Comparison of ENCODE assay signal across 8 cellular contexts in genomic region chr1:201495447-201496295, GRCh38. TPM values are rescaled to one million over a fixed set of nuclear protein-coding genes. Genes with fewer than 3 reads are reported as not detected.
DNase-seq lines count a peak whose midpoint lies in the region; ATAC-seq and TF ChIP-seq lines count a peak whose summit lies in the region.

No MANE protein-coding gene starts in this region.

- no peak for ATAC-seq in activated T-cell treated with anti-CD3 and anti-CD28 coated beads, Interleukin-2, amount 50 U/mL, for 4 hours

- H3K4me1 ChIP-seq in esophagus (ENCODE audit: control insufficient read depth in 2 of 2, insufficient read depth in 2 of 2, low read length in 1 of 2), result peaks cover 16 to 36% of the 10 kb centered on the region in 2 donors
- H3K4me1 ChIP-seq in tibial artery, result peaks cover 8 to 100% (median 96%) of the 10 kb centered on the region in 4 donors

- intact Hi-C loops in tibial artery (cut with DNase I; ENCODE audit: low total_unique reads), result no loop called here

- peak; percentile 40 for DNase-seq in NCI-H345 treated with DMSO at 0.1 percent for 48 hours (lab: John Stamatoyannopoulos, UW; ENCODE audit: unreplicated experiment)
- peak; percentile 68 for DNase-seq in middle frontal gyrus (ENCODE audit: extremely low spot score, low spot score)
- DNase-seq in tibial artery, result peak; percentile 82 to 97
- no peak for DNase-seq in stimulated activated CD4-positive, alpha-beta T cell treated with anti-CD3 and anti-CD28 coated beads, Interleukin-1b, Interleukin-23, amount 100 ng/mL, for 48 hours
- DNase-seq in activated T-cell treated with anti-CD3 and anti-CD28 coated beads, Interleukin-2, amount 50 U/mL, for 24 hours, result no peak
- DNase-seq in activated T-cell treated with anti-CD3 and anti-CD28 coated beads, Interleukin-2, amount 50 U/mL, for 4 hours, result no peak
- no peak for DNase-seq in H7

- H3K4me3 Mint-ChIP-seq in activated T-cell treated with anti-CD3 and anti-CD28 coated beads, Interleukin-2, amount 50 U/mL, for 24 hours, result no peak overlapping the region
- no peak overlapping the region for H3K4me3 Mint-ChIP-seq in activated T-cell treated with anti-CD3 and anti-CD28 coated beads, Interleukin-2, amount 50 U/mL, for 4 hours

- no peaks in the 10 kb centered on the region for H3K4me1 Mint-ChIP-seq in activated T-cell treated with anti-CD3 and anti-CD28 coated beads, Interleukin-2, amount 50 U/mL, for 24 hours (ENCODE audit: low read depth)
- H3K4me1 Mint-ChIP-seq in activated T-cell treated with anti-CD3 and anti-CD28 coated beads, Interleukin-2, amount 50 U/mL, for 4 hours (ENCODE audit: low read depth), result peaks cover 4% of the 10 kb centered on the region

- no peaks in the 10 kb centered on the region for H3K9me3 Mint-ChIP-seq in activated T-cell treated with anti-CD3 and anti-CD28 coated beads, Interleukin-2, amount 50 U/mL, for 24 hours
- no peaks in the 10 kb centered on the region for H3K9me3 Mint-ChIP-seq in activated T-cell treated with anti-CD3 and anti-CD28 coated beads, Interleukin-2, amount 50 U/mL, for 4 hours

- H3K36me3 Mint-ChIP-seq in activated T-cell treated with anti-CD3 and anti-CD28 coated beads, Interleukin-2, amount 50 U/mL, for 24 hours (ENCODE audit: low read depth), result peaks cover 68% of the 10 kb centered on the region
- H3K36me3 Mint-ChIP-seq in activated T-cell treated with anti-CD3 and anti-CD28 coated beads, Interleukin-2, amount 50 U/mL, for 4 hours (ENCODE audit: insufficient read depth), result peaks cover 27% of the 10 kb centered on the region

- H3K36me3 ChIP-seq in esophagus (ENCODE audit: control insufficient read depth in 2 of 2, insufficient read depth in 2 of 2, low read length in 1 of 2) (peaks cover 10 to 21% of the 10 kb centered on the region in 2 donors), tibial artery (peaks cover 44 to 61% (median 60%) of the 10 kb centered on the region in 3 donors), H7 (replicated peaks; ENCODE audit: control insufficient read depth, insufficient read depth, low read length) (no peaks in the 10 kb centered on the region; the same call in 1 of the 2 replicates)

- H3K4me3 ChIP-seq in esophagus (ENCODE audit: low read depth in 1 of 2, low read length in 2 of 2), result no peak overlapping the region
- H3K4me3 ChIP-seq in tibial artery, result peak overlapping the region; percentile 18 to 25
- no peak overlapping the region for H3K4me3 ChIP-seq in H7 (ENCODE audit: insufficient read depth, low read depth, low read length)

- H3K9me3 ChIP-seq in esophagus (ENCODE audit: control insufficient read depth in 2 of 2, insufficient read depth in 1 of 2, low read depth in 1 of 2, low read length in 1 of 2), result no peaks in the 10 kb centered on the region
- H3K9me3 ChIP-seq in tibial artery, result no peaks in the 10 kb centered on the region

- H3K27ac ChIP-seq in esophagus (ENCODE audit: low read depth in 2 of 2, low read length in 1 of 2) (peak overlapping the region; percentile 88 to 93), tibial artery (peak overlapping the region; percentile 93 to 97)

- no peak for TF ChIP-seq CTCF in tibial artery (IDR thresholded peaks at IDR 0.05)

- H3K27me3 ChIP-seq in esophagus (ENCODE audit: control insufficient read depth in 1 of 2, insufficient read depth in 2 of 2, low read length in 2 of 2) (no peaks in the 10 kb centered on the region), tibial artery (no peaks in the 10 kb centered on the region), H7 (ENCODE audit: control insufficient read depth, insufficient read depth, low read length) (peaks cover 1% of the 10 kb centered on the region; the same call in 1 of the 2 replicates)

- H3K27ac Mint-ChIP-seq in activated T-cell treated with anti-CD3 and anti-CD28 coated beads, Interleukin-2, amount 50 U/mL, for 24 hours, result no peak overlapping the region

- WGBS in esophagus, 2 donors, result 31 to 33% methylated on average over 12 of the region's 12 CpGs

- no peaks in the 10 kb centered on the region for H3K27me3 Mint-ChIP-seq in activated T-cell treated with anti-CD3 and anti-CD28 coated beads, Interleukin-2, amount 50 U/mL, for 24 hours
- H3K27me3 Mint-ChIP-seq in activated T-cell treated with anti-CD3 and anti-CD28 coated beads, Interleukin-2, amount 50 U/mL, for 4 hours (ENCODE audit: low read depth), result no peaks in the 10 kb centered on the region

RNA-seq across cellular contexts. Expression of gene CSRP1, which starts 11.3 kb away (rescaled TPM):
- polyA plus RNA-seq in esophagus, result 100 to 1,000 TPM; 174 to 333 TPM
- 10 to 100 TPM; 51.5 to 54.3 (median 52.4) TPM for total RNA-seq in activated T-cell treated with anti-CD3 and anti-CD28 coated beads, Interleukin-2, amount 50 U/mL, for 4 hours
- total RNA-seq in H7 (2014; rRNA removed; shearing (Covaris generic)), result 0.73 and 0.74 TPM in 2 replicates

RNA-seq across cellular contexts. Expression of gene PHLDA3, which starts 26.7 kb away (rescaled TPM):
- 10 to 100 TPM; 40.4 to 76.9 TPM for polyA plus RNA-seq in esophagus
- 1 to 10 TPM; 1.4 to 4.1 (median 3.4) TPM for total RNA-seq in activated T-cell treated with anti-CD3 and anti-CD28 coated beads, Interleukin-2, amount 50 U/mL, for 4 hours
- 3.4 and 4.1 TPM in 2 replicates for total RNA-seq in H7 (2014; rRNA removed; shearing (Covaris generic))

RNA-seq across cellular contexts. Expression of gene NAV1, which starts 43.3 kb away (rescaled TPM):
- 1 to 10 TPM; 3.9 to 4.6 TPM for polyA plus RNA-seq in esophagus
- total RNA-seq in activated T-cell treated with anti-CD3 and anti-CD28 coated beads, Interleukin-2, amount 50 U/mL, for 4 hours, result 1 to 10 TPM in 2 of 3 donors, under 1 TPM in 1; 0.81 to 1.3 (median 1.1) TPM
- total RNA-seq in H7 (2014; rRNA removed; shearing (Covaris generic)), result 13.2 and 16.7 TPM in 2 replicates

Comparison
In these comparisons a context has a peak if more than half of its experiments do, and no peak if none do; other contexts are left out.
1. DNase-seq: peak in NCI-H345 treated with DMSO at 0.1 percent for 48 hours (single experiment), middle frontal gyrus (single experiment) and tibial artery (2 of 2); none in stimulated activated CD4-positive, alpha-beta T cell treated with anti-CD3 and anti-CD28 coated beads, Interleukin-1b, Interleukin-23, amount 100 ng/mL, for 48 hours (single experiment), activated T-cell treated with anti-CD3 and anti-CD28 coated beads, Interleukin-2, amount 50 U/mL, for 24 hours (single experiment), activated T-cell treated with anti-CD3 and anti-CD28 coated beads, Interleukin-2, amount 50 U/mL, for 4 hours (single experiment) and H7 (single experiment).
2. H3K4me3 ChIP-seq: peak in tibial artery (2 of 2); none in esophagus (0 of 2) and H7 (single experiment).
3. RNA of gene CSRP1, which starts 11.3 kb away (total RNA-seq): 51.5 to 54.3 TPM in activated T-cell treated with anti-CD3 and anti-CD28 coated beads, Interleukin-2, amount 50 U/mL, for 4 hours; 0.73 to 0.74 TPM in H7; every median in the first group is over 10 times any median in the second.